In the genomic region with DNA sequence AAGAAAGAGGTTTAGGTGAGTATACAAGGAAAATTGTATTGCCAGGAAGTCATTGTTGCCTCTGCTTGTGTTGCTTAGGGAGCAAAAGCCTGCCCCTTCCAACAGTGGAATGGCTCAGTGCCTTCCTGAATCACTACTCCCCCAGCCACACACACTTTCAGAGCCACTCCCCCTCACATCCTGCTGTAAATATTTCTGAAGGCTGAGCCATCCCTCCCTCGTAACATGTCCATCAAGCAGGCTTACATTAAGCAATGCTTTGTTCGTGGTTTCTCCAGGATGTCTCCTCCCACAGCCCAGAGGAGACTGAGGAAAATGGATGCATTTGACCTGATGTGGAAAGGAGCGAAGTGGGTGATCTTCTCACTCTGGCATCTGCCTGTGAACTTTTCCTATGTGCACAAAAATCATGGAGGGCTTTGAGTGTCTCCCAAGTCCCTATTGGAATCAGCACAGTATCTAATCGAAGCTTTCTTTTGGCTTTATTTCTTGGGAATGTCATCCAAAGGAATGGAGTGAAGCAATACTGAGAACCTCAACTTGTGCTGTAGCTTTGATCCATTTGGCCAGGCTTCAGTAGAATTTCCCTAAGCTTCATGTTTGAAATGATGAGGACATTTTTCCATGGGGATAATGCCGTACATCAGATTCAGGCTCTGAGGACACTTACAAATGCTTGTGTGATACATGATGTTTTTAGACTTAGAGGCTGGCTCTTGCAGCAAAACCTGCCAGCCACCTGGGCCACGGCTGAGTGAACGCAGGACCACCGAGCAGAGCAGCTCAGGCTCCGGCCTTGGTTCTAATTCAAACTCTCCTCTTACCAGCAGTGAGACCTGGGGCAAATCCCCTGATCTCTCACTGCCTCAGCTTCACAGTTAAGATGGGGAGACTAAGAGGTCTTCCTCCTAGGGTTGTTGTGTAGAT, we compare ENCODE assay signal across 10 cellular contexts.
DNase-seq lines count a peak whose midpoint lies in the region; ATAC-seq, FAIRE-seq and TF ChIP-seq lines count a peak whose summit lies in the region.
"Had no signal": no experiment of that assay in that cellular context is flagged by ENCODE, and none has a peak within 500 bp of the region (broad histone marks: within the 10 kb centered on the region; RNA-seq: fewer than 3 reads in every experiment).

No MANE protein-coding gene starts in this region.

- H3K9ac ChIP-seq in K562 (ENCODE audit: insufficient read depth in 1 of 2, low read depth in 2 of 2, low read length in 2 of 2) = no peak overlapping the region

- no peak for TF ChIP-seq POLR2A in K562 (conservative IDR thresholded peaks at IDR 0.05)

- BruUV-seq in A673 (replicated peaks; lab: Mats Ljungman, UMichigan) (no TSS peak), K562 (replicated peaks; lab: Mats Ljungman, UMichigan) (no TSS peak)

- CTCF ChIA-PET in A673 (lab: Charles Lee) = no interaction called here
- CTCF ChIA-PET in K562 (lab: Yijun Ruan, JAX; ENCODE audit: low intra/inter-chr PET ratio) = interaction anchor here (0.6 kb wide), 1 partner anchor 136 kb away, joined by 3 read pairs; no protein-coding TSS in a partner anchor

- ATAC-seq in K562 (peak; percentile 68), HG03565 (IDR thresholded peaks at IDR 0.05; ENCODE audit: unreplicated experiment) (no peak), HG02623 (IDR thresholded peaks at IDR 0.05; ENCODE audit: unreplicated experiment) (no peak)
- ATAC-seq in natural killer cell treated with Interleukin-12 subunit alpha and Interleukin-12 subunit beta and Interleukin-15 and Interleukin-18, amount 100 ng/mL, for 72 hours = no peak

- H3K9me3 ChIP-seq in A673 (ENCODE audit: low read depth, low read length, poor library complexity, severe bottlenecking) = no peaks in the 10 kb centered on the region
- H3K9me3 ChIP-seq in K562 (replicated peaks; ENCODE audit: control insufficient read depth, insufficient read depth, low read depth, low read length) = no peaks in the 10 kb centered on the region
- H3K9me3 ChIP-seq: neutrophil had no signal

- 6% methylated on average over 9 of the region's 9 CpGs for WGBS in K562 (ENCODE audit: insufficient coverage, low coverage, missing lambda C conversion rate)

- no peak overlapping the region for H3K27ac ChIP-seq in A673 (ENCODE audit: low read depth, low read length, poor library complexity, severe bottlenecking)
- H3K27ac ChIP-seq in K562 (ENCODE audit: extremely low read depth, low read depth, low read length) = no peak overlapping the region
- H3K27ac ChIP-seq: neutrophil had no signal

- H3K4me1 Mint-ChIP-seq in natural killer cell treated with Interleukin-12 subunit alpha and Interleukin-12 subunit beta and Interleukin-15 and Interleukin-18, amount 100 ng/mL, for 72 hours (ENCODE audit: low read depth in 2 of 2) = no peaks in the 10 kb centered on the region

- no peaks in the 10 kb centered on the region for H3K36me3 Mint-ChIP-seq in natural killer cell treated with Interleukin-12 subunit alpha and Interleukin-12 subunit beta and Interleukin-15 and Interleukin-18, amount 100 ng/mL, for 72 hours

- in situ Hi-C loops in K562 (cut with MboI) = no loop called here

- TF ChIP-seq RAD21 in K562 (CRISPR knock-in tag; conservative IDR thresholded peaks at IDR 0.05 in 1 of 2, IDR thresholded peaks at IDR 0.05 in 1 of 2) = no peak

- DNase-seq in A673 (ENCODE audit: low spot score) (peak; percentile 82), LoVo (ENCODE audit: low spot score) (peak; percentile 91), K562 (ENCODE audit: extremely low read depth in 1 of 4, low spot score in 3 of 4) (peak in 2 of 4 experiments; percentile 12 to 30), left kidney (ENCODE audit: low read depth, low spot score) (peak; percentile 97), NCI-H1417 (lab: John Stamatoyannopoulos, UW) (no peak)
- DNase-seq in natural killer cell treated with Interleukin-12 subunit alpha and Interleukin-12 subunit beta and Interleukin-15 and Interleukin-18, amount 100 ng/mL, for 72 hours (ENCODE audit: low spot score) = no peak
- DNase-seq: DND-41 had no signal

- no peaks in the 10 kb centered on the region for H3K9me3 Mint-ChIP-seq in natural killer cell treated with Interleukin-12 subunit alpha and Interleukin-12 subunit beta and Interleukin-15 and Interleukin-18, amount 100 ng/mL, for 72 hours

- H3K27me3 ChIP-seq in A673 (replicated peaks; ENCODE audit: insufficient read depth, low read depth, low read length, poor library complexity) = no peaks in the 10 kb centered on the region
- H3K27me3 ChIP-seq in K562 (ENCODE audit: control insufficient read depth in 2 of 2, insufficient read depth in 2 of 2, low read length in 2 of 2) = no peaks in the 10 kb centered on the region
- H3K27me3 ChIP-seq: neutrophil had no signal

- H3K4me3 ChIP-seq in A673 (ENCODE audit: low read depth, low read length, poor library complexity, severe bottlenecking) (no peak overlapping the region), K562 (no peak overlapping the region)

- no peaks in the 10 kb centered on the region for H3K9me1 ChIP-seq in K562 (ENCODE audit: control insufficient read depth, insufficient read depth, low read length)

- H3K4me3 Mint-ChIP-seq in natural killer cell treated with Interleukin-12 subunit alpha and Interleukin-12 subunit beta and Interleukin-15 and Interleukin-18, amount 100 ng/mL, for 72 hours = no peak overlapping the region

- H3K27me3 Mint-ChIP-seq in natural killer cell treated with Interleukin-12 subunit alpha and Interleukin-12 subunit beta and Interleukin-15 and Interleukin-18, amount 100 ng/mL, for 72 hours = peaks cover 18 to 21% of the 10 kb centered on the region in 2 donors

- H4K20me1 ChIP-seq in K562 (replicated peaks; ENCODE audit: control insufficient read depth, insufficient read depth, low read length) = no peaks in the 10 kb centered on the region

- TF ChIP-seq CTCF in A673 (conservative IDR thresholded peaks at IDR 0.05; ENCODE audit: low read depth, low read length) = no peak
- no peak for TF ChIP-seq CTCF in K562 (IDR thresholded peaks at IDR 0.05 in 2 of 3, conservative IDR thresholded peaks at IDR 0.05 in 1 of 3; ENCODE audit: insufficient read depth in 2 of 3, low read depth in 1 of 3, low read length in 3 of 3)

- H3K4me1 ChIP-seq in A673 (ENCODE audit: insufficient read depth, low read length, poor library complexity, severe bottlenecking) (peaks cover 11% of the 10 kb centered on the region), K562 (replicated peaks in 1 of 2; ENCODE audit: control insufficient read depth in 2 of 2, insufficient read depth in 2 of 2, low read length in 2 of 2) (no peaks in the 10 kb centered on the region; a peak in 1 of 5 replicates)

- peak; percentile 61 for FAIRE-seq in K562 (lab: Jason Lieb, UNC)

- H2AFZ ChIP-seq in K562 (ENCODE audit: low read depth, low read length) = no peak overlapping the region

- no peak for TF ChIP-seq EP300 in K562 (IDR thresholded peaks at IDR 0.05; ENCODE audit: low read length)

- intact Hi-C loops in A673 (cut with micrococcal nuclease; ENCODE audit: unreplicated experiment) = no loop called here
- intact Hi-C loops in K562 (cut with micrococcal nuclease) = no loop called here

- H3K36me3 ChIP-seq in A673 (ENCODE audit: insufficient read depth, low read length, poor library complexity, severe bottlenecking) (no peaks in the 10 kb centered on the region), K562 (ENCODE audit: control insufficient read depth, insufficient read depth, low read length) (no peaks in the 10 kb centered on the region)
- H3K36me3 ChIP-seq: neutrophil had no signal

- no peaks in the 10 kb centered on the region for H3K79me2 ChIP-seq in K562 (ENCODE audit: control insufficient read depth, insufficient read depth, low read length)

- H3K27ac Mint-ChIP-seq in natural killer cell treated with Interleukin-12 subunit alpha and Interleukin-12 subunit beta and Interleukin-15 and Interleukin-18, amount 100 ng/mL, for 72 hours = no peak overlapping the region

- no peak overlapping the region for H3K4me2 ChIP-seq in K562 (ENCODE audit: insufficient read depth, low read length)

- POLR2A ChIA-PET in A673 (lab: Charles Lee; ENCODE audit: low non-redundant PET) (no interaction called here), K562 (lab: Yijun Ruan, JAX) (interaction anchor here (0.6 kb wide), 1 partner anchor 384 kb away, joined by 3 read pairs; no protein-coding TSS in a partner anchor)

TF ChIP-seq in K562, 482 proteins besides CTCF, POLR2A, EP300 and RAD21 (continues in another document):
- peak; percentile 65 for TF ChIP-seq CEBPB (tag; IDR thresholded peaks at IDR 0.05)
- TF ChIP-seq, protein P1, sequence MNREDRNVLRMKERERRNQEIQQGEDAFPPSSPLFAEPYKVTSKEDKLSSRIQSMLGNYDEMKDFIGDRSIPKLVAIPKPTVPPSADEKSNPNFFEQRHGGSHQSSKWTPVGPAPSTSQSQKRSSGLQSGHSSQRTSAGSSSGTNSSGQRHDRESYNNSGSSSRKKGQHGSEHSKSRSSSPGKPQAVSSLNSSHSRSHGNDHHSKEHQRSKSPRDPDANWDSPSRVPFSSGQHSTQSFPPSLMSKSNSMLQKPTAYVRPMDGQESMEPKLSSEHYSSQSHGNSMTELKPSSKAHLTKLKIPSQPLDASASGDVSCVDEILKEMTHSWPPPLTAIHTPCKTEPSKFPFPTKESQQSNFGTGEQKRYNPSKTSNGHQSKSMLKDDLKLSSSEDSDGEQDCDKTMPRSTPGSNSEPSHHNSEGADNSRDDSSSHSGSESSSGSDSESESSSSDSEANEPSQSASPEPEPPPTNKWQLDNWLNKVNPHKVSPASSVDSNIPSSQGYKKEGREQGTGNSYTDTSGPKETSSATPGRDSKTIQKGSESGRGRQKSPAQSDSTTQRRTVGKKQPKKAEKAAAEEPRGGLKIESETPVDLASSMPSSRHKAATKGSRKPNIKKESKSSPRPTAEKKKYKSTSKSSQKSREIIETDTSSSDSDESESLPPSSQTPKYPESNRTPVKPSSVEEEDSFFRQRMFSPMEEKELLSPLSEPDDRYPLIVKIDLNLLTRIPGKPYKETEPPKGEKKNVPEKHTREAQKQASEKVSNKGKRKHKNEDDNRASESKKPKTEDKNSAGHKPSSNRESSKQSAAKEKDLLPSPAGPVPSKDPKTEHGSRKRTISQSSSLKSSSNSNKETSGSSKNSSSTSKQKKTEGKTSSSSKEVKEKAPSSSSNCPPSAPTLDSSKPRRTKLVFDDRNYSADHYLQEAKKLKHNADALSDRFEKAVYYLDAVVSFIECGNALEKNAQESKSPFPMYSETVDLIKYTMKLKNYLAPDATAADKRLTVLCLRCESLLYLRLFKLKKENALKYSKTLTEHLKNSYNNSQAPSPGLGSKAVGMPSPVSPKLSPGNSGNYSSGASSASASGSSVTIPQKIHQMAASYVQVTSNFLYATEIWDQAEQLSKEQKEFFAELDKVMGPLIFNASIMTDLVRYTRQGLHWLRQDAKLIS (CRISPR knock-in tag; IDR thresholded peaks at IDR 0.05) = no peak

Comparison
In these comparisons a context has a peak if more than half of its experiments do, and no peak if none do; other contexts are left out.
1. DNase-seq: peak in A673 (single experiment), LoVo (single experiment) and left kidney (single experiment); none in NCI-H1417 (0 of 3) and natural killer cell treated with Interleukin-12 subunit alpha and Interleukin-12 subunit beta and Interleukin-15 and Interleukin-18, amount 100 ng/mL, for 72 hours (single experiment).